ENCODE assay signal across 33 cellular contexts in the genomic region with DNA sequence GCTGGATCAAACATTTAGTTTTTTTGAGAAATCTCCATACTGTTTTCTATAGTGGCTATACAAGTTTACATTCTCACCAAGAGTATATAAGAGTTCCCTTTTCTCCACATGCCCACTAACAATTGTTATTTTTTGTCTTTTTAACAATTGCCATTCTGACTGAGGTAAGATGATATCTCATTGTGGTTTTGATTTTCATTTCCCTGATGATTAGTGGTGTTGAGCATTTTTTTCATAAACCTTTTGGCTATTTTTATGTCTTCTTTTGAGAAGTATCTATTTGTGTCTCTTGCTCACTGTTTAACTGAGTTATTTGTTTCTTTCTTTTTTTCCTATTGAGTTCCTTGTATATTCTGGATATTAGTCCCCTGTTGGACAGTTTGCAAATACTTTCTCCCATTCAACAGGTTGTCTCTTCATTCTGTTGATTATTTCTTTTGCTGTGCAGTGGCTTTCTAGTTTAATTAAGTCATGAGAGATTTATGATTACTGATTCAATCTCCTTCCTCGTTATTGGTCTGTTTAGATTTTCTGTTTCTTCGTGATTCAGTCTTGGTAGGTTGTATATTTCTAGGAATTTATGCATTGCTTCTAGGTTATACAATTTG. TPM values are rescaled to one million over a fixed set of nuclear protein-coding genes. Genes with fewer than 3 reads are reported as not detected.
"Had no signal": no experiment of that assay in that cellular context is flagged by ENCODE, and none has a peak within 500 bp of the region (broad histone marks: within the 10 kb centered on the region; RNA-seq: fewer than 3 reads in every experiment).

No MANE protein-coding gene starts in this region.

- H3K27me3 Mint-ChIP-seq: dendritic cell treated with granulocyte-macrophage colony-stimulating factor and Interleukin-4, amounts not matched to agents 40 ng/mL and 50 ng/mL, for 4 days had no signal

- H3K4me3 Mint-ChIP-seq: activated naive CD4-positive, alpha-beta T cell treated with anti-CD3 and anti-CD28 coated beads, Interleukin-2, amount 50 U/mL, for 24 hours; activated naive CD8-positive, alpha-beta T cell treated with anti-CD3 and anti-CD28 coated beads, Interleukin-2, amount 50 U/mL, for 24 hours; activated T-helper 17 cell treated with anti-CD3 and anti-CD28 coated beads, Interleukin-2, amount 50 U/mL, for 72 hours; dendritic cell treated with granulocyte-macrophage colony-stimulating factor and Interleukin-4, amounts not matched to agents 40 ng/mL and 50 ng/mL, for 4 days; endodermal cell; natural killer cell treated with Interleukin-12 subunit alpha and Interleukin-12 subunit beta and Interleukin-15 and Interleukin-18, amount 100 ng/mL, for 72 hours had no signal

- DNase-seq: activated CD4-positive, alpha-beta T cell treated with anti-CD3 and anti-CD28 coated beads for 48 hours; activated CD4-positive, alpha-beta T cell treated with anti-CD3 and anti-CD28 coated beads, Interleukin-2, amount 50 U/mL, for 48 hours; activated CD8-positive, alpha-beta memory T cell treated with anti-CD3 and anti-CD28 coated beads, Interleukin-2, amount 50 U/mL, for 4 hours; activated naive CD8-positive, alpha-beta T cell treated with anti-CD3 and anti-CD28 coated beads, Interleukin-2, amount 50 U/mL, for 24 hours; activated T-cell treated with anti-CD3 and anti-CD28 coated beads, Interleukin-2, amount 50 U/mL, for 1 hour; amygdala; central memory CD4-positive, alpha-beta T cell; endodermal cell; foreskin melanocyte; heart right ventricle; left ventricle myocardium inferior; mesendoderm; stimulated activated CD4-positive, alpha-beta T cell treated with anti-CD3 and anti-CD28 coated beads, Interleukin-2, amount 100 ng/mL, for 48 hours; stimulated activated naive CD4-positive, alpha-beta T cell treated with Interleukin-2 at 50 U/mL for 16 hours; T1000; testis; transverse colon; WERI-Rb-1 had no signal

- H3K9me3 ChIP-seq: breast epithelium, heart right ventricle, left ventricle myocardium inferior, right atrium auricular region, testis, transverse colon had no signal

- ATAC-seq: activated CD4-positive, CD25-positive, alpha-beta regulatory T cell treated with anti-CD3 and anti-CD28 coated beads, Interleukin-2, amount 50 U/mL, for 24 hours; activated naive CD8-positive, alpha-beta T cell treated with anti-CD3 and anti-CD28 coated beads, Interleukin-2, amount 50 U/mL, for 24 hours; activated T-helper 17 cell treated with anti-CD3 and anti-CD28 coated beads, Interleukin-2, amount 50 U/mL, for 72 hours; esophagus mucosa; heart right ventricle; natural killer cell treated with Interleukin-12 subunit alpha and Interleukin-12 subunit beta and Interleukin-15 and Interleukin-18, amount 100 ng/mL, for 72 hours had no signal

- H3K27me3 ChIP-seq: breast epithelium, heart right ventricle, right atrium auricular region, testis, transverse colon had no signal

- H3K36me3 ChIP-seq: breast epithelium, heart right ventricle, left ventricle myocardium inferior, right atrium auricular region, transverse colon, WERI-Rb-1 had no signal

- H3K27ac Mint-ChIP-seq: activated naive CD4-positive, alpha-beta T cell treated with anti-CD3 and anti-CD28 coated beads, Interleukin-2, amount 50 U/mL, for 24 hours; activated naive CD8-positive, alpha-beta T cell treated with anti-CD3 and anti-CD28 coated beads, Interleukin-2, amount 50 U/mL, for 24 hours; activated T-helper 17 cell treated with anti-CD3 and anti-CD28 coated beads, Interleukin-2, amount 50 U/mL, for 72 hours; dendritic cell treated with granulocyte-macrophage colony-stimulating factor and Interleukin-4, amounts not matched to agents 40 ng/mL and 50 ng/mL, for 4 days; endodermal cell; natural killer cell treated with Interleukin-12 subunit alpha and Interleukin-12 subunit beta and Interleukin-15 and Interleukin-18, amount 100 ng/mL, for 72 hours had no signal

- H3K4me3 ChIP-seq: breast epithelium, heart right ventricle, left ventricle myocardium inferior, lung, right atrium auricular region, testis, transverse colon had no signal

- H3K4me1 Mint-ChIP-seq: endodermal cell had no signal

- H3K27ac ChIP-seq: breast epithelium, heart right ventricle, left ventricle myocardium inferior, right atrium auricular region, testis, transverse colon, WERI-Rb-1 had no signal

- H3K36me3 Mint-ChIP-seq: activated naive CD4-positive, alpha-beta T cell treated with anti-CD3 and anti-CD28 coated beads, Interleukin-2, amount 50 U/mL, for 24 hours; natural killer cell treated with Interleukin-12 subunit alpha and Interleukin-12 subunit beta and Interleukin-15 and Interleukin-18, amount 100 ng/mL, for 72 hours had no signal

- H3K9me3 Mint-ChIP-seq: activated naive CD4-positive, alpha-beta T cell treated with anti-CD3 and anti-CD28 coated beads, Interleukin-2, amount 50 U/mL, for 24 hours; activated naive CD8-positive, alpha-beta T cell treated with anti-CD3 and anti-CD28 coated beads, Interleukin-2, amount 50 U/mL, for 24 hours; activated T-helper 17 cell treated with anti-CD3 and anti-CD28 coated beads, Interleukin-2, amount 50 U/mL, for 72 hours; dendritic cell treated with granulocyte-macrophage colony-stimulating factor and Interleukin-4, amounts not matched to agents 40 ng/mL and 50 ng/mL, for 4 days; endodermal cell; natural killer cell treated with Interleukin-12 subunit alpha and Interleukin-12 subunit beta and Interleukin-15 and Interleukin-18, amount 100 ng/mL, for 72 hours had no signal

- H3K4me1 ChIP-seq: breast epithelium, right atrium auricular region, testis, transverse colon had no signal

RNA-seq across cellular contexts. Expression of a gene that starts 13.9 kb away (rescaled TPM):
- total RNA-seq: activated CD8-positive, alpha-beta memory T cell treated with anti-CD3 and anti-CD28 coated beads for 36 hours; activated T-helper 17 cell treated with anti-CD3 and anti-CD28 coated beads, Interleukin-2, amount 50 U/mL, for 72 hours; breast epithelium; endodermal cell; esophagus mucosa; glomerular endothelial cell; heart right ventricle; left ventricle myocardium inferior; mononuclear cell; natural killer cell treated with Interleukin-12 subunit alpha and Interleukin-12 subunit beta and Interleukin-15 and Interleukin-18, amount 100 ng/mL, for 72 hours; omental fat pad; pulmonary artery endothelial cell; right atrium auricular region; transverse colon; urinary bladder had no signal
- polyA plus RNA-seq: heart right ventricle, urinary bladder had no signal
